13 cellular contexts compared by ENCODE assay signal in genomic region chr1:15938628-15939161, GRCh38. TPM values are rescaled to one million over a fixed set of nuclear protein-coding genes. Genes with fewer than 3 reads are reported as not detected.
A peak's percentile ranks its signal among the peaks of the same experiment; 100 is the strongest.
DNase-seq lines count a peak whose midpoint lies in the region; ATAC-seq and TF ChIP-seq lines count a peak whose summit lies in the region.
"Had no signal": no experiment of that assay in that cellular context is flagged by ENCODE, and none has a peak within 500 bp of the region (broad histone marks: within the 10 kb centered on the region; RNA-seq: fewer than 3 reads in every experiment).

No MANE protein-coding gene starts in this region.

- H3K27me3 Mint-ChIP-seq in activated CD8-positive, alpha-beta T cell treated with anti-CD3 and anti-CD28 coated beads for 36 hours = no peaks in the 10 kb centered on the region
- no peaks in the 10 kb centered on the region for H3K27me3 Mint-ChIP-seq in activated CD8-positive, alpha-beta T cell treated with anti-CD3 and anti-CD28 coated beads, Interleukin-2, amount 10 ng/mL, durations not matched to agents 7 days and 5 days (ENCODE audit: low read depth)
- H3K27me3 Mint-ChIP-seq in activated naive CD8-positive, alpha-beta T cell treated with anti-CD3 and anti-CD28 coated beads, Interleukin-2, amount 50 U/mL, for 24 hours = no peaks in the 10 kb centered on the region

- no peak overlapping the region for H2AFZ ChIP-seq in mesenchymal stem cell (ENCODE audit: low read depth, low read length)

- peaks cover 12% of the 10 kb centered on the region for H3K4me1 Mint-ChIP-seq in activated CD8-positive, alpha-beta T cell treated with anti-CD3 and anti-CD28 coated beads for 36 hours (ENCODE audit: low read depth)
- no peaks in the 10 kb centered on the region for H3K4me1 Mint-ChIP-seq in activated CD8-positive, alpha-beta T cell treated with anti-CD3 and anti-CD28 coated beads, Interleukin-2, amount 10 ng/mL, durations not matched to agents 7 days and 5 days (ENCODE audit: low read depth)
- peaks cover 11% of the 10 kb centered on the region for H3K4me1 Mint-ChIP-seq in activated naive CD8-positive, alpha-beta T cell treated with anti-CD3 and anti-CD28 coated beads, Interleukin-2, amount 50 U/mL, for 24 hours

- POLR2A ChIA-PET in activated CD8-positive, alpha-beta T cell treated with anti-CD3 and anti-CD28 coated beads for 36 hours (lab: Charles Lee) = interaction anchor here (3.3 kb wide), 1 partner anchor 10 kb away, joined by 14 read pairs; no protein-coding TSS in a partner anchor
- POLR2A ChIA-PET in activated CD8-positive, alpha-beta T cell treated with anti-CD3 and anti-CD28 coated beads, Interleukin-2, amount 10 ng/mL, durations not matched to agents 7 days and 5 days (lab: Charles Lee) = no interaction called here

- H3K4me3 Mint-ChIP-seq in activated CD8-positive, alpha-beta T cell treated with anti-CD3 and anti-CD28 coated beads for 36 hours = no peak overlapping the region
- H3K4me3 Mint-ChIP-seq in activated CD8-positive, alpha-beta T cell treated with anti-CD3 and anti-CD28 coated beads, Interleukin-2, amount 10 ng/mL, durations not matched to agents 7 days and 5 days = no peak overlapping the region
- no peak overlapping the region for H3K4me3 Mint-ChIP-seq in activated naive CD8-positive, alpha-beta T cell treated with anti-CD3 and anti-CD28 coated beads, Interleukin-2, amount 50 U/mL, for 24 hours

- no peak overlapping the region for H2BK120ac ChIP-seq in mesenchymal stem cell (ENCODE audit: low read depth, low read length)

- ATAC-seq in activated CD8-positive, alpha-beta T cell treated with anti-CD3 and anti-CD28 coated beads for 36 hours = peak; percentile 27
- no peak for ATAC-seq in activated CD8-positive, alpha-beta T cell treated with anti-CD3 and anti-CD28 coated beads, Interleukin-2, amount 10 ng/mL, durations not matched to agents 7 days and 5 days
- peak; percentile 35 for ATAC-seq in activated naive CD8-positive, alpha-beta T cell treated with anti-CD3 and anti-CD28 coated beads, Interleukin-2, amount 50 U/mL, for 24 hours

- H3K27ac Mint-ChIP-seq in activated CD8-positive, alpha-beta T cell treated with anti-CD3 and anti-CD28 coated beads for 36 hours = peak overlapping the region; percentile 56
- H3K27ac Mint-ChIP-seq in activated CD8-positive, alpha-beta T cell treated with anti-CD3 and anti-CD28 coated beads, Interleukin-2, amount 10 ng/mL, durations not matched to agents 7 days and 5 days = no peak overlapping the region
- peak overlapping the region; percentile 54 for H3K27ac Mint-ChIP-seq in activated naive CD8-positive, alpha-beta T cell treated with anti-CD3 and anti-CD28 coated beads, Interleukin-2, amount 50 U/mL, for 24 hours

- no peak overlapping the region for H3K23ac ChIP-seq in mesenchymal stem cell (ENCODE audit: low read length in 2 of 2)

- peak overlapping the region; percentile 84 for H4K91ac ChIP-seq in mesenchymal stem cell (ENCODE audit: low read length)

- no peak overlapping the region for H2BK15ac ChIP-seq in mesenchymal stem cell (ENCODE audit: low read depth, poor library complexity, severe bottlenecking)

- CTCF ChIA-PET in activated CD8-positive, alpha-beta T cell treated with anti-CD3 and anti-CD28 coated beads for 36 hours (lab: Charles Lee) = interaction anchor here (2.3 kb wide), 1 partner anchor 123 kb away, joined by 6 read pairs; no protein-coding TSS in a partner anchor
- CTCF ChIA-PET in activated CD8-positive, alpha-beta T cell treated with anti-CD3 and anti-CD28 coated beads, Interleukin-2, amount 10 ng/mL, durations not matched to agents 7 days and 5 days (lab: Charles Lee) = interaction anchor here (1.8 kb wide), 1 partner anchor 38 kb away, joined by 5 read pairs; the partner anchor contains the start of gene ZBTB17

- DNase-seq in activated CD8-positive, alpha-beta T cell treated with anti-CD3 and anti-CD28 coated beads for 36 hours = no peak
- no peak for DNase-seq in activated CD8-positive, alpha-beta T cell treated with anti-CD3 and anti-CD28 coated beads, Interleukin-2, amount 10 ng/mL, durations not matched to agents 7 days and 5 days
- DNase-seq in activated naive CD8-positive, alpha-beta T cell treated with anti-CD3 and anti-CD28 coated beads, Interleukin-2, amount 50 U/mL, for 24 hours = no peak
- no peak for DNase-seq in mesenchymal stem cell
- DNase-seq in substantia nigra (lab: John Stamatoyannopoulos, UW) = no peak
- no peak for DNase-seq in SK-N-DZ (ENCODE audit: low spot score)
- DNase-seq in DMS 273 treated with DMSO at 0.1 percent for 48 hours (lab: John Stamatoyannopoulos, UW) = no peak
- no peak for DNase-seq in hepatic stellate cell (ENCODE audit: low spot score)
- DNase-seq: activated CD4-positive, alpha-beta T cell treated with anti-CD3 and anti-CD28 coated beads, Interleukin-2, amount 50 U/mL, for 48 hours; H7; midbrain; NCI-H446; stimulated activated CD4-positive, alpha-beta T cell treated with anti-CD3 and anti-CD28 coated beads, Interleukin-12 subunit alpha, Interleukin-12 subunit beta, amount 100 ng/mL, for 4 hours had no signal

- no peak overlapping the region for H3K4me3 ChIP-seq in mesenchymal stem cell (ENCODE audit: insufficient read depth in 1 of 2, low read depth in 1 of 2, low read length in 2 of 2)

- H3K36me3 Mint-ChIP-seq in activated CD8-positive, alpha-beta T cell treated with anti-CD3 and anti-CD28 coated beads for 36 hours (ENCODE audit: low read depth) = peaks cover 54% of the 10 kb centered on the region
- peaks cover 59% of the 10 kb centered on the region for H3K36me3 Mint-ChIP-seq in activated CD8-positive, alpha-beta T cell treated with anti-CD3 and anti-CD28 coated beads, Interleukin-2, amount 10 ng/mL, durations not matched to agents 7 days and 5 days (ENCODE audit: low read depth)
- peaks cover 43% of the 10 kb centered on the region for H3K36me3 Mint-ChIP-seq in activated naive CD8-positive, alpha-beta T cell treated with anti-CD3 and anti-CD28 coated beads, Interleukin-2, amount 50 U/mL, for 24 hours (ENCODE audit: low read depth)

- no peak overlapping the region for H3K4me2 ChIP-seq in mesenchymal stem cell (ENCODE audit: low read length, poor library complexity, severe bottlenecking)

- no peak for TF ChIP-seq CTCF in activated CD8-positive, alpha-beta T cell treated with anti-CD3 and anti-CD28 coated beads for 36 hours (IDR thresholded peaks at IDR 0.05)

- H3K14ac ChIP-seq in mesenchymal stem cell (ENCODE audit: low read length in 2 of 2) = peak overlapping the region in 1 of 2 experiments; percentile 71

- H3K36me3 ChIP-seq in mesenchymal stem cell (ENCODE audit: control insufficient read depth in 1 of 2, insufficient read depth in 2 of 2, low read depth in 1 of 2, low read length in 2 of 2) = peaks cover 85 to 94% of the 10 kb centered on the region in 2 experiments

- H3K9me3 ChIP-seq in mesenchymal stem cell (ENCODE audit: control insufficient read depth, low read length) = no peaks in the 10 kb centered on the region

- H3K27ac ChIP-seq in mesenchymal stem cell (ENCODE audit: low read length, poor library complexity, severe bottlenecking) = no peak overlapping the region
- peak overlapping the region; percentile 41 for H3K27ac ChIP-seq in substantia nigra (ENCODE audit: low read depth, low read length, poor library complexity, severe bottlenecking)

- no peak overlapping the region for H2BK5ac ChIP-seq in mesenchymal stem cell (ENCODE audit: low read depth, low read length, poor library complexity, severe bottlenecking)

- no peaks in the 10 kb centered on the region for H3K27me3 ChIP-seq in mesenchymal stem cell (ENCODE audit: control insufficient read depth in 1 of 2, insufficient read depth in 1 of 2, low read length in 2 of 2)

- intact Hi-C loops in activated CD8-positive, alpha-beta T cell treated with anti-CD3 and anti-CD28 coated beads for 36 hours (cut with micrococcal nuclease) = no loop called here

- peak overlapping the region; percentile 9 to 46 for H3K4ac ChIP-seq in mesenchymal stem cell (ENCODE audit: low read depth in 1 of 2, low read length in 2 of 2)

- H4K8ac ChIP-seq in mesenchymal stem cell (ENCODE audit: low read length) = peak overlapping the region; percentile 47

- no peaks in the 10 kb centered on the region for H3K9me3 Mint-ChIP-seq in activated CD8-positive, alpha-beta T cell treated with anti-CD3 and anti-CD28 coated beads for 36 hours
- H3K9me3 Mint-ChIP-seq in activated CD8-positive, alpha-beta T cell treated with anti-CD3 and anti-CD28 coated beads, Interleukin-2, amount 10 ng/mL, durations not matched to agents 7 days and 5 days (ENCODE audit: insufficient read depth) = no peaks in the 10 kb centered on the region
- H3K9me3 Mint-ChIP-seq in activated naive CD8-positive, alpha-beta T cell treated with anti-CD3 and anti-CD28 coated beads, Interleukin-2, amount 50 U/mL, for 24 hours = no peaks in the 10 kb centered on the region

- peaks cover 22% of the 10 kb centered on the region for H3K4me1 ChIP-seq in mesenchymal stem cell (ENCODE audit: control insufficient read depth, insufficient read depth, low read depth, low read length)

- 98% methylated on average over 8 of the region's 8 CpGs for WGBS in mesenchymal stem cell

- peak overlapping the region; percentile 40 for H2AK5ac ChIP-seq in mesenchymal stem cell (ENCODE audit: low read length, severe bottlenecking)

- peak overlapping the region; percentile 11 to 92 for H2BK12ac ChIP-seq in mesenchymal stem cell (ENCODE audit: low read length in 2 of 2)

- no peak overlapping the region for H3K9ac ChIP-seq in mesenchymal stem cell (ENCODE audit: low read length)

- peak overlapping the region in 1 of 2 experiments; percentile 40 for H3K18ac ChIP-seq in mesenchymal stem cell (ENCODE audit: low read depth in 1 of 2, low read length in 2 of 2)

- peaks cover 47% of the 10 kb centered on the region for H3K79me1 ChIP-seq in mesenchymal stem cell (replicated peaks; ENCODE audit: low read length, poor library complexity, severe bottlenecking)

RNA-seq across cellular contexts. Expression of gene ZBTB17, which starts 37.2 kb away (rescaled TPM):
- total RNA-seq in activated CD8-positive, alpha-beta T cell treated with anti-CD3 and anti-CD28 coated beads for 36 hours = 10 to 100 TPM; 44.1 to 45.7 TPM
- 10 to 100 TPM; 32.3 to 33.3 TPM for total RNA-seq in activated CD8-positive, alpha-beta T cell treated with anti-CD3 and anti-CD28 coated beads, Interleukin-2, amount 10 ng/mL, durations not matched to agents 7 days and 5 days
- polyA plus RNA-seq in mesenchymal stem cell (2013, experiment 1 of 2) = 17.2 TPM
- 16.9 TPM for polyA plus RNA-seq in mesenchymal stem cell (2013, experiment 2 of 2)
- 30.0 and 32.6 TPM in 2 replicates for polyA plus RNA-seq in SK-N-DZ (2014; cell fraction: cytosol; rRNA removed)
- 143 and 161 TPM in 2 replicates for polyA plus RNA-seq in SK-N-DZ (2014; cell fraction: nucleus; rRNA removed)
